23 cellular contexts compared by ENCODE assay signal in genomic region chr10:124127563-124127962, GRCh38.
"Had no signal": no experiment of that assay in that cellular context is flagged by ENCODE, and none has a peak within 500 bp of the region (broad histone marks: within the 10 kb centered on the region; RNA-seq: fewer than 3 reads in every experiment).

No MANE protein-coding gene starts in this region.

- H3K36me3 ChIP-seq: tibial artery had no signal

- H3K27ac ChIP-seq: parathyroid adenoma, testis, tibial artery had no signal

- H3K36me3 Mint-ChIP-seq: immature natural killer cell; memory B cell; naive thymus-derived CD4-positive, alpha-beta T cell; stimulated activated effector memory CD8-positive, alpha-beta T cell treated with anti-CD3 and anti-CD28 coated beads, Interleukin-12 subunit alpha, Interleukin-12 subunit beta, amount 100 ng/mL, for 72 hours; type B pancreatic cell had no signal

- H3K27me3 ChIP-seq: testis, tibial artery had no signal

- H3K9me3 Mint-ChIP-seq: immature natural killer cell; memory B cell; naive thymus-derived CD4-positive, alpha-beta T cell; nephron; stimulated activated effector memory CD8-positive, alpha-beta T cell treated with anti-CD3 and anti-CD28 coated beads, Interleukin-12 subunit alpha, Interleukin-12 subunit beta, amount 100 ng/mL, for 72 hours; type B pancreatic cell had no signal

- H3K4me3 Mint-ChIP-seq: immature natural killer cell; memory B cell; naive thymus-derived CD4-positive, alpha-beta T cell; nephron; stimulated activated effector memory CD8-positive, alpha-beta T cell treated with anti-CD3 and anti-CD28 coated beads, Interleukin-12 subunit alpha, Interleukin-12 subunit beta, amount 100 ng/mL, for 72 hours; type B pancreatic cell had no signal

- H3K4me1 Mint-ChIP-seq: immature natural killer cell; naive thymus-derived CD4-positive, alpha-beta T cell; stimulated activated effector memory CD8-positive, alpha-beta T cell treated with anti-CD3 and anti-CD28 coated beads, Interleukin-12 subunit alpha, Interleukin-12 subunit beta, amount 100 ng/mL, for 72 hours had no signal

- DNase-seq: cerebellar nuclear complex; cortex of kidney; effector CD4-positive, alpha-beta T cell; hypothalamus; immature natural killer cell; islet precursor cell; midbrain; naive thymus-derived CD4-positive, alpha-beta T cell; stimulated activated CD4-positive, alpha-beta T cell treated with anti-CD3 and anti-CD28 coated beads, Interleukin-12 subunit alpha, Interleukin-12 subunit beta, amount 100 ng/mL, for 4 hours; stimulated activated CD4-positive, alpha-beta T cell treated with anti-CD3 and anti-CD28 coated beads, Interleukin-2, amount 100 ng/mL, for 24 hours; stimulated activated CD4-positive, alpha-beta T cell treated with anti-CD3 and anti-CD28 coated beads, Interleukin-4, amount 100 ng/mL, for 24 hours; stimulated activated naive CD8-positive, alpha-beta T cell treated with anti-CD3 and anti-CD28 coated beads, Interleukin-15, Interleukin-2, amounts not matched to agents 100 U/mL and 50 U/mL, for 24 hours; substantia nigra; testis; tibial artery had no signal

- H3K9me3 ChIP-seq: testis, tibial artery had no signal

- H3K4me1 ChIP-seq: testis had no signal

- H3K27me3 Mint-ChIP-seq: memory B cell, type B pancreatic cell had no signal

- H3K4me3 ChIP-seq: lung, smooth muscle cell, testis, tibial artery had no signal

- H3K4me2 ChIP-seq: smooth muscle cell had no signal

- H3K27ac Mint-ChIP-seq: immature natural killer cell; memory B cell; progenitor cell of endocrine pancreas; stimulated activated effector memory CD8-positive, alpha-beta T cell treated with anti-CD3 and anti-CD28 coated beads, Interleukin-12 subunit alpha, Interleukin-12 subunit beta, amount 100 ng/mL, for 72 hours; type B pancreatic cell had no signal

- H3K9ac ChIP-seq: parathyroid adenoma had no signal
